ENCODE assay signal across 8 cellular contexts in the genomic region with DNA sequence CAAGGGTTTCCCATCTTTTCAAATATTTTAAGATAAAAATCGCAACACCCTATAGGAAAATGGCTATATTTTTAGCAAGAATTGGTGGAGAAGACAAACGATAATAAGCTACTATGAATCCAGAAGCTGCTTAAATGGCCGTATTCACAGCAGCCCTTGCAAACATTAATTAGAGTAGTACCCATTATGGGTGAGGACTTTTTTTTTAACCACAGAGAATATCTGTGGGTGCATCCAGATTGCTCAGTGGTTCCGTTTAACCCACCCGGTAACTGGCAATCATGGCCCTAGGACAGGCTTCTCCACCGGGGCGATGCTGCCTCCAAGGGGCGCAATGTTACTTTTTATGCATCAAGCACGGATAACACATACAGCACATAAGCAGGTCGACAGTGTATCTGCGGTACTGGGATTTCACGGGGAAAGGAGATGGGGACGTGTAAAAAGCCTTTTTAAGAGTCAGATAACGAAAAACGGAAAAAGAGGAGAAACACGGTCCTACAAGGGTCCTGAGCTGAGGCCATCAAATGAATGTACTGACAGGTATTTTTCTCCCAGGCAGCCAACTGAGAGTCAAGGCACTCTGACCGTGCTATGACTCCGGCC. TPM values are rescaled to one million over a fixed set of nuclear protein-coding genes. Genes with fewer than 3 reads are reported as not detected.
DNase-seq lines count a peak whose midpoint lies in the region; ATAC-seq, FAIRE-seq and TF ChIP-seq lines count a peak whose summit lies in the region.

No MANE protein-coding gene starts in this region.

- intact Hi-C loops in CD4-positive, alpha-beta memory T cell (cut with micrococcal nuclease): loop anchor here (5.0 kb wide), 1 partner anchor 93 kb away; no protein-coding TSS in a partner anchor
- intact Hi-C loops in HCT116 (cut with micrococcal nuclease): loop anchor here (10.0 kb wide), 1 partner anchor 244 kb away; no protein-coding TSS in a partner anchor

- peaks cover 24% of the 10 kb centered on the region for H3K4me1 ChIP-seq in CD4-positive, alpha-beta memory T cell (ENCODE audit: insufficient read depth, low read length)
- peaks cover 9 to 30% of the 10 kb centered on the region in 2 experiments for H3K4me1 ChIP-seq in HCT116 (ENCODE audit: control insufficient read depth in 1 of 2, insufficient read depth in 2 of 2, low read length in 2 of 2)
- H3K4me1 ChIP-seq in mucosa of rectum (ENCODE audit: control insufficient read depth in 2 of 2, insufficient read depth in 2 of 2, low read length in 2 of 2): peaks cover 6 to 12% of the 10 kb centered on the region in 2 donors

- peak overlapping the region in 1 of 2 donors; percentile 25 for H3K4me3 ChIP-seq in CD4-positive, alpha-beta memory T cell (ENCODE audit: low read length in 2 of 2)
- H3K4me3 ChIP-seq in HCT116 (replicated peaks in 1 of 2; ENCODE audit: low read depth in 1 of 2, low read length in 2 of 2): peak overlapping the region; percentile 45 to 59
- peak overlapping the region; percentile 59 to 63 for H3K4me3 ChIP-seq in mucosa of rectum (ENCODE audit: low read length in 2 of 2)

- no peak overlapping the region for H3K27ac ChIP-seq in CD4-positive, alpha-beta memory T cell (ENCODE audit: low read depth, low read length)
- no peak overlapping the region for H3K27ac ChIP-seq in HCT116 (ENCODE audit: low read depth, low read length)
- no peak overlapping the region for H3K27ac ChIP-seq in mucosa of rectum (ENCODE audit: low read depth in 2 of 2, low read length in 2 of 2)

- ATAC-seq in HCT116 (peak; percentile 62), HG03025 (IDR thresholded peaks at IDR 0.05; ENCODE audit: low FRiP score, unreplicated experiment) (no peak)
- ATAC-seq in effector memory CD8-positive, alpha-beta T cell (replicated peaks): no peak

- H3K4me2 ChIP-seq in HCT116 (ENCODE audit: low read length): peak overlapping the region; percentile 83

- FAIRE-seq in urothelium cell line (lab: Jason Lieb, UNC): peak; percentile 62

- DNase-seq in CD4-positive, alpha-beta memory T cell: peak in 1 of 5 donors; percentile 13
- DNase-seq in HCT116 (ENCODE audit: low read depth, low spot score) (no peak), SW480 (ENCODE audit: low spot score) (peak; percentile 58), urothelium cell line (ENCODE audit: low spot score) (peak; percentile 35), HT-29 (ENCODE audit: low spot score) (no peak)
- DNase-seq in effector memory CD8-positive, alpha-beta T cell: no peak

- BruUV-seq in HCT116 (replicated peaks; lab: Mats Ljungman, UMichigan): no TSS peak

- peaks cover 5 to 27% (median 16%) of the 10 kb centered on the region in 4 donors for H3K4me1 Mint-ChIP-seq in CD4-positive, alpha-beta memory T cell
- H3K4me1 Mint-ChIP-seq in effector memory CD8-positive, alpha-beta T cell (ENCODE audit: low read depth in 2 of 2): peaks cover 11 to 13% of the 10 kb centered on the region in 2 donors

- no peaks in the 10 kb centered on the region for H3K9me3 Mint-ChIP-seq in CD4-positive, alpha-beta memory T cell
- H3K9me3 Mint-ChIP-seq in effector memory CD8-positive, alpha-beta T cell: no peaks in the 10 kb centered on the region

- no peaks in the 10 kb centered on the region for H3K9me3 ChIP-seq in CD4-positive, alpha-beta memory T cell (ENCODE audit: control insufficient read depth in 1 of 2, low read length in 2 of 2)
- H3K9me3 ChIP-seq in HCT116 (ENCODE audit: control insufficient read depth in 1 of 2, insufficient read depth in 1 of 2, low read depth in 1 of 2, low read length in 2 of 2) (no peaks in the 10 kb centered on the region), mucosa of rectum (ENCODE audit: control insufficient read depth in 2 of 2, low read length in 2 of 2) (no peaks in the 10 kb centered on the region)

- H3K9ac ChIP-seq in HCT116 (ENCODE audit: low read length) (no peak overlapping the region), mucosa of rectum (ENCODE audit: low read depth in 1 of 2, low read length in 2 of 2) (peak overlapping the region in 1 of 2 donors; percentile 47)

- no peaks in the 10 kb centered on the region for H3K36me3 Mint-ChIP-seq in CD4-positive, alpha-beta memory T cell
- H3K36me3 Mint-ChIP-seq in effector memory CD8-positive, alpha-beta T cell (ENCODE audit: insufficient read depth): no peaks in the 10 kb centered on the region

- H3K27ac Mint-ChIP-seq in CD4-positive, alpha-beta memory T cell: peak overlapping the region in 3 of 7 donors; percentile 22 to 55 (median 38)
- H3K27ac Mint-ChIP-seq in effector memory CD8-positive, alpha-beta T cell: no peak overlapping the region

- RAD21 ChIA-PET in HCT116 (lab: Charles Lee; ENCODE audit: low non-redundant PET in 1 of 2, low total read pairs in 2 of 2, uncharacterized antibody in 2 of 2, unreplicated experiment in 2 of 2): interaction anchor here in 1 of 2 experiments (2.0 kb wide), 1 partner anchor 81 kb away, joined by 6 read pairs; no protein-coding TSS in a partner anchor

- peaks cover 4% of the 10 kb centered on the region for H3K9me2 ChIP-seq in HCT116 (ENCODE audit: insufficient read depth)

- peak; percentile 52 for TF ChIP-seq RAD21 in HCT116 (IDR thresholded peaks at IDR 0.05; ENCODE audit: low read depth)

- no peaks in the 10 kb centered on the region for H3K36me3 ChIP-seq in CD4-positive, alpha-beta memory T cell (ENCODE audit: insufficient read depth, low read length)
- H3K36me3 ChIP-seq in HCT116 (ENCODE audit: control insufficient read depth in 1 of 2, insufficient read depth in 2 of 2, low read length in 2 of 2) (no peaks in the 10 kb centered on the region), mucosa of rectum (ENCODE audit: control insufficient read depth in 2 of 2, insufficient read depth in 2 of 2, low read length in 2 of 2) (no peaks in the 10 kb centered on the region)

- peaks cover 40 to 45% of the 10 kb centered on the region in 2 donors for H3K27me3 Mint-ChIP-seq in CD4-positive, alpha-beta memory T cell
- H3K27me3 Mint-ChIP-seq in effector memory CD8-positive, alpha-beta T cell: peaks cover 57 to 74% of the 10 kb centered on the region in 2 donors

- peak overlapping the region; percentile 68 for H2AFZ ChIP-seq in HCT116 (ENCODE audit: low read depth, low read length, poor library complexity, severe bottlenecking)

- H4K20me1 ChIP-seq in HCT116 (ENCODE audit: insufficient read depth): no peaks in the 10 kb centered on the region

- POLR2A ChIA-PET in CD4-positive, alpha-beta memory T cell (lab: Charles Lee; ENCODE audit: partially characterized antibody): interaction anchor here (1.1 kb wide), 1 partner anchor 80 kb away, joined by 3 read pairs; no protein-coding TSS in a partner anchor
- POLR2A ChIA-PET in HCT116 (lab: Charles Lee): interaction anchor here (1.6 kb wide), 1 partner anchor 80 kb away, joined by 3 read pairs; no protein-coding TSS in a partner anchor

- CTCF ChIA-PET in CD4-positive, alpha-beta memory T cell (lab: Charles Lee; ENCODE audit: partially characterized antibody): interaction anchor here (0.9 to 7.0 kb wide), 7 partner anchors 10 to 249 kb away, joined by 3 to 99 read pairs (median 4); no protein-coding TSS in a partner anchor
- CTCF ChIA-PET in HCT116 (lab: Charles Lee): interaction anchor here (1.2 to 4.7 kb wide), 5 partner anchors 11 to 249 kb away, joined by 3 to 97 read pairs (median 4); no protein-coding TSS in a partner anchor

- TF ChIP-seq CTCF in HCT116 (IDR thresholded peaks at IDR 0.05 in 2 of 3, conservative IDR thresholded peaks at IDR 0.05 in 1 of 3; ENCODE audit: borderline replicate concordance in 1 of 3, insufficient read depth in 1 of 3, low read depth in 2 of 3, low read length in 2 of 3): peak; percentile 29 to 40 (median 37); a peak in 5 of 6 replicates

- no peak for TF ChIP-seq POLR2A in HCT116 (IDR thresholded peaks at IDR 0.05; ENCODE audit: borderline replicate concordance, extremely low read depth, insufficient read depth, insufficient read length)

- H3K4me3 Mint-ChIP-seq in CD4-positive, alpha-beta memory T cell: peak overlapping the region; percentile 76 to 83 (median 78)
- H3K4me3 Mint-ChIP-seq in effector memory CD8-positive, alpha-beta T cell: peak overlapping the region; percentile 70 to 71

- no peaks in the 10 kb centered on the region for H3K79me2 ChIP-seq in HCT116 (ENCODE audit: insufficient read depth, low read length)

- peaks cover 32% of the 10 kb centered on the region for H3K27me3 ChIP-seq in CD4-positive, alpha-beta memory T cell (ENCODE audit: insufficient read depth, low read length)
- H3K27me3 ChIP-seq in HCT116 (ENCODE audit: insufficient read depth, low read length) (peaks cover 22% of the 10 kb centered on the region), mucosa of rectum (ENCODE audit: control insufficient read depth in 2 of 2, insufficient read depth in 2 of 2, low read length in 2 of 2) (peaks cover 29 to 38% of the 10 kb centered on the region in 2 donors)

TF ChIP-seq in HCT116, 20 proteins besides CTCF, POLR2A, EP300 and RAD21 (continues in another document):
- TF ChIP-seq EZH2 (IDR thresholded peaks at IDR 0.05) (no peak), FOSL1 (IDR thresholded peaks at IDR 0.05; ENCODE audit: low read depth) (no peak), YY1 (IDR thresholded peaks at IDR 0.05; ENCODE audit: extremely low read depth, insufficient replicate concordance, low read depth, low read length) (no peak), ZFX (IDR thresholded peaks at IDR 0.05) (no peak), ELF1 (IDR thresholded peaks at IDR 0.05; ENCODE audit: borderline replicate concordance, low read depth) (no peak), SP1 (IDR thresholded peaks at IDR 0.05; ENCODE audit: low read depth) (no peak), SIN3A (IDR thresholded peaks at IDR 0.05; ENCODE audit: low read depth) (no peak), POLR2AphosphoS5 (IDR thresholded peaks at IDR 0.05; ENCODE audit: low read depth, low read length) (no peak)
- TF ChIP-seq, protein P1, sequence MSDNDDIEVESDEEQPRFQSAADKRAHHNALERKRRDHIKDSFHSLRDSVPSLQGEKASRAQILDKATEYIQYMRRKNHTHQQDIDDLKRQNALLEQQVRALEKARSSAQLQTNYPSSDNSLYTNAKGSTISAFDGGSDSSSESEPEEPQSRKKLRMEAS (IDR thresholded peaks at IDR 0.05): no peak

RNA-seq across cellular contexts. Expression of a gene that starts 1.0 kb away (rescaled TPM):
- total RNA-seq in CD4-positive, alpha-beta memory T cell: not detected
- polyA plus RNA-seq in CD4-positive, alpha-beta memory T cell: not detected
- total RNA-seq in HCT116 (2021; ENCODE audit: unreplicated experiment): 0.91 TPM
- 0.59 and 0.90 TPM in 2 replicates for polyA plus RNA-seq in HCT116 (2012)
- total RNA-seq in HT-29 (2014; rRNA removed; shearing (Covaris generic)): not detected in 2 replicates

RNA-seq across cellular contexts. Expression of a gene that starts 46.6 kb away (rescaled TPM):
- not detected for total RNA-seq in CD4-positive, alpha-beta memory T cell
- not detected for polyA plus RNA-seq in CD4-positive, alpha-beta memory T cell
- total RNA-seq in HCT116 (2021; ENCODE audit: unreplicated experiment): 1.0 TPM
- 0.19 and 0.60 TPM in 2 replicates for polyA plus RNA-seq in HCT116 (2012)
- total RNA-seq in HT-29 (2014; rRNA removed; shearing (Covaris generic)): 0.31 TPM in 1 of 2 replicates, not detected in the other

Comparison
In these comparisons a context has a peak if more than half of its experiments do, and no peak if none do; other contexts are left out.
1. DNase-seq: peak in SW480 (single experiment) and urothelium cell line (single experiment); none in HCT116 (single experiment), effector memory CD8-positive, alpha-beta T cell (0 of 3) and HT-29 (single experiment).